8 cellular contexts compared by ENCODE assay signal in genomic region chr2:112644155-112644932, GRCh38. TPM values are rescaled to one million over a fixed set of nuclear protein-coding genes. Genes with fewer than 3 reads are reported as not detected.
DNase-seq lines count a peak whose midpoint lies in the region; ATAC-seq and TF ChIP-seq lines count a peak whose summit lies in the region.

No MANE protein-coding gene starts in this region.

- H3K4me1 ChIP-seq in PC-3 (ENCODE audit: insufficient read depth, low read length): peaks cover 72% of the 10 kb centered on the region

- CTCF ChIA-PET in PC-3 (lab: Charles Lee): interaction anchor here (0.6 to 1.2 kb wide), 5 partner anchors 17 to 112 kb away, joined by 3 to 9 read pairs (median 4); partner anchors contain the start of gene CHCHD5

- H2AFZ ChIP-seq in PC-3 (ENCODE audit: low read length): 0 out of 2 replicates have a peak overlapping the region, but pooled peaks have one; percentile 36

- TSS peak; percentile 97 for BruUV-seq in PC-3 (replicated peaks; lab: Mats Ljungman, UMichigan)

- no peaks in the 10 kb centered on the region for H3K9me2 ChIP-seq in PC-3 (replicated peaks; ENCODE audit: low read length)

- peaks cover 18% of the 10 kb centered on the region for H3F3A ChIP-seq in PC-3 (ENCODE audit: low read length, unreplicated experiment)

- H3K4me2 ChIP-seq in PC-3 (ENCODE audit: low read length): peak overlapping the region; percentile 91

- peaks cover 42% of the 10 kb centered on the region for H3K79me2 ChIP-seq in PC-3 (ENCODE audit: low read length)

- H3K27me3 Mint-ChIP-seq in effector memory CD8-positive, alpha-beta T cell: no peaks in the 10 kb centered on the region
- peaks cover 11% of the 10 kb centered on the region for H3K27me3 Mint-ChIP-seq in nephron progenitor cell (ENCODE audit: low read depth, poor library complexity)

- POLR2A ChIA-PET in PC-3 (lab: Charles Lee; ENCODE audit: unreplicated experiment): interaction anchor here (0.6 to 0.7 kb wide), 4 partner anchors 11 to 1910 kb away, joined by 3 to 14 read pairs (median 4); no protein-coding TSS in a partner anchor

- TF ChIP-seq CTCF in PC-3 (conservative IDR thresholded peaks at IDR 0.05; ENCODE audit: low read depth, low read length): no peak
- TF ChIP-seq CTCF in nephron progenitor cell (IDR thresholded peaks at IDR 0.05): no peak

- no peaks in the 10 kb centered on the region for H3K9me3 Mint-ChIP-seq in effector memory CD8-positive, alpha-beta T cell
- H3K9me3 Mint-ChIP-seq in nephron progenitor cell: no peaks in the 10 kb centered on the region

- no peaks in the 10 kb centered on the region for H3K9me3 ChIP-seq in PC-3 (ENCODE audit: low read length)

- ATAC-seq in PC-3 (peak; percentile 34), HG02840 (IDR thresholded peaks at IDR 0.05; ENCODE audit: low FRiP score, unreplicated experiment) (no peak), GM21737 (IDR thresholded peaks at IDR 0.05; ENCODE audit: unreplicated experiment) (no peak)
- no peak for ATAC-seq in effector memory CD8-positive, alpha-beta T cell (replicated peaks)

- peaks cover 35% of the 10 kb centered on the region for H3K36me3 Mint-ChIP-seq in effector memory CD8-positive, alpha-beta T cell (ENCODE audit: insufficient read depth)
- H3K36me3 Mint-ChIP-seq in nephron progenitor cell (ENCODE audit: low read depth): peaks cover 17% of the 10 kb centered on the region

- H3K27ac ChIP-seq in PC-3 (ENCODE audit: low read length): peak overlapping the region; percentile 92

- H4K20me1 ChIP-seq in PC-3 (ENCODE audit: low read length): peaks cover 28% of the 10 kb centered on the region

- peak overlapping the region; percentile 66; the same call in 1 of the 2 replicates for H3K4me3 ChIP-seq in GM08714 (ENCODE audit: low read length)
- peak overlapping the region; percentile 78 for H3K4me3 ChIP-seq in PC-3 (ENCODE audit: low read length)

- H3K4me1 Mint-ChIP-seq in effector memory CD8-positive, alpha-beta T cell (ENCODE audit: low read depth in 2 of 2): peaks cover 53 to 54% of the 10 kb centered on the region in 2 donors
- H3K4me1 Mint-ChIP-seq in nephron progenitor cell: peaks cover 44% of the 10 kb centered on the region

- H3K4me3 Mint-ChIP-seq in effector memory CD8-positive, alpha-beta T cell: peak overlapping the region; percentile 86 to 90
- H3K4me3 Mint-ChIP-seq in nephron progenitor cell: peak overlapping the region; percentile 86

- H3K27ac Mint-ChIP-seq in effector memory CD8-positive, alpha-beta T cell: peak overlapping the region; percentile 86 to 88
- no peak overlapping the region for H3K27ac Mint-ChIP-seq in nephron progenitor cell

- no peaks in the 10 kb centered on the region for H3K27me3 ChIP-seq in PC-3 (ENCODE audit: low read length)

- peaks cover 28% of the 10 kb centered on the region for H3K36me3 ChIP-seq in PC-3 (ENCODE audit: low read depth, low read length)

- H3K9ac ChIP-seq in PC-3 (ENCODE audit: low read length): peak overlapping the region; percentile 95

- intact Hi-C loops in PC-3 (cut with micrococcal nuclease): loop anchor here (1.0 to 5.0 kb wide), 3 partner anchors 17 to 83 kb away; no protein-coding TSS in a partner anchor

- DNase-seq in PC-3 (peak; percentile 92), nephron progenitor cell (no peak)
- no peak for DNase-seq in effector memory CD8-positive, alpha-beta T cell
- DNase-seq in activated CD4-positive, alpha-beta T cell treated with anti-CD3 and anti-CD28 coated beads, Interleukin-2, amount 50 U/mL, for 1 hour: no peak
- DNase-seq in stimulated activated CD4-positive, alpha-beta T cell treated with anti-CD3 and anti-CD28 coated beads, Interleukin-4, amount 100 ng/mL, for 1 hour: no peak

RNA-seq across cellular contexts. Expression of gene SLC20A1, which starts 1.4 kb away (rescaled TPM):
- 209 and 257 TPM in 2 replicates for total RNA-seq in PC-3 (2014; rRNA removed)

RNA-seq across cellular contexts. Expression of gene CHCHD5, which starts 59.9 kb away (rescaled TPM):
- total RNA-seq in PC-3 (2014; rRNA removed): 25.4 and 27.9 TPM in 2 replicates
